Comparison of ENCODE assay signal across 1 cellular context in genomic region chr20:50924261-50924660, GRCh38.
TF ChIP-seq lines count a peak whose summit lies in the region.

No MANE protein-coding gene starts in this region.

TF ChIP-seq in GM23338, 12 proteins besides CTCF, POLR2A, EP300 and RAD21 (continued from another document):
- TF ChIP-seq ZNF462 (CRISPR knock-in tag; IDR thresholded peaks at IDR 0.05), result no peak
- no peak for TF ChIP-seq ETS1 (IDR thresholded peaks at IDR 0.05)
- TF ChIP-seq NANOG (IDR thresholded peaks at IDR 0.05; ENCODE audit: borderline replicate concordance), result no peak
- TF ChIP-seq EZH2phosphoT487 (IDR thresholded peaks at IDR 0.05; ENCODE audit: unreplicated experiment), result no peak
- no peak for TF ChIP-seq ZNF331 (CRISPR knock-in tag; IDR thresholded peaks at IDR 0.05; ENCODE audit: low read depth)
